Comparison of ENCODE assay signal across 14 cellular contexts in the genomic region with DNA sequence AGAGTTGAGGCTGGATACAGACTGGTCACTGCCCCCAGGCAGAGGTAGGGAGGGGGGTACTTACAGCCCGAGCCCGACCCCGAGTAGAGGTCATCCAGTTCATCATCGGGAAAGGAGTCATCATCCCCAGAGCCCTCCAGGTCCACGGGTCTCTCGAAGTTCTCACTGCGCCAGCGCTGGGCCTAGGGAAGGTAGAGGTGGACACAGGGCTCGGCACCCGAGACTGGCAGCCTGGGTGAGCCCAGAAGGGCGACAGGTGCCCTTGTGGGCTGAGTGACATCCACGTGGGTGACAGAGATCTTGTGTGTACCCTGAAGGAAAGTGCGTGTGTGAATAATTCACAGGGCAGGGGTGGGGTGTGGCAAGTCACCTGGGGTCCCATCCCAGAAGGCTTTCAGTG. TPM values are rescaled to one million over a fixed set of nuclear protein-coding genes. Genes with fewer than 3 reads are reported as not detected.
A peak's percentile ranks its signal among the peaks of the same experiment; 100 is the strongest.
DNase-seq lines count a peak whose midpoint lies in the region; ATAC-seq and TF ChIP-seq lines count a peak whose summit lies in the region.
"Had no signal": no experiment of that assay in that cellular context is flagged by ENCODE, and none has a peak within 500 bp of the region (broad histone marks: within the 10 kb centered on the region; RNA-seq: fewer than 3 reads in every experiment).

No MANE protein-coding gene starts in this region.

- H3K14ac ChIP-seq in mesenchymal stem cell (ENCODE audit: low read length in 2 of 2) (no peak overlapping the region), trophoblast cell (ENCODE audit: low read length) (no peak overlapping the region)

- no peaks in the 10 kb centered on the region for H3K9me2 ChIP-seq in hepatocyte (replicated peaks; ENCODE audit: insufficient read depth)

- H3K4me1 ChIP-seq in SJCRH30 (peaks cover 59% of the 10 kb centered on the region), breast epithelium (peaks cover 7 to 8% of the 10 kb centered on the region in 2 donors), mesenchymal stem cell (ENCODE audit: control insufficient read depth, insufficient read depth, low read depth, low read length) (peaks cover 6% of the 10 kb centered on the region), sigmoid colon (peaks cover 0 to 76% (median 74%) of the 10 kb centered on the region in 4 donors), hepatocyte (ENCODE audit: insufficient read depth) (peaks cover 11% of the 10 kb centered on the region), trophoblast cell (ENCODE audit: control insufficient read depth in 1 of 2, insufficient read depth in 2 of 2, low read length in 2 of 2) (peaks cover 8% of the 10 kb centered on the region in 2 experiments)

- H3K79me1 ChIP-seq in mesenchymal stem cell (replicated peaks; ENCODE audit: low read length, poor library complexity, severe bottlenecking), result peaks cover 25% of the 10 kb centered on the region
- no peaks in the 10 kb centered on the region for H3K79me1 ChIP-seq in trophoblast cell (ENCODE audit: low read length)

- H2BK120ac ChIP-seq in mesenchymal stem cell (ENCODE audit: low read depth, low read length) (no peak overlapping the region), trophoblast cell (ENCODE audit: insufficient read depth, low read length, poor library complexity) (no peak overlapping the region)

- H3K18ac ChIP-seq in mesenchymal stem cell (ENCODE audit: low read depth in 1 of 2, low read length in 2 of 2) (no peak overlapping the region), trophoblast cell (ENCODE audit: low read length) (no peak overlapping the region)

- no peak overlapping the region for H3K4ac ChIP-seq in mesenchymal stem cell (ENCODE audit: low read depth in 1 of 2, low read length in 2 of 2)
- H3K4ac ChIP-seq in trophoblast cell (ENCODE audit: low read depth, low read length), result no peak overlapping the region

- H4K12ac ChIP-seq in trophoblast cell (ENCODE audit: low read depth, low read length), result no peak overlapping the region

- H2BK5ac ChIP-seq in mesenchymal stem cell (ENCODE audit: low read depth, low read length, poor library complexity, severe bottlenecking) (no peak overlapping the region), trophoblast cell (ENCODE audit: low read depth, low read length, poor library complexity) (no peak overlapping the region)

- H3K9ac ChIP-seq in mesenchymal stem cell (ENCODE audit: low read length), result no peak overlapping the region
- H3K9ac ChIP-seq in trophoblast cell (ENCODE audit: low read length), result no peak overlapping the region

- H3K9me3 ChIP-seq in SJCRH30 (replicated peaks), result peaks cover 6% of the 10 kb centered on the region
- peaks cover 0 to under 1% of the 10 kb centered on the region in 2 donors for H3K9me3 ChIP-seq in breast epithelium
- peaks cover 4% of the 10 kb centered on the region for H3K9me3 ChIP-seq in mesenchymal stem cell (ENCODE audit: control insufficient read depth, low read length)
- no peaks in the 10 kb centered on the region for H3K9me3 ChIP-seq in sigmoid colon
- H3K9me3 ChIP-seq in hepatocyte (ENCODE audit: low read depth), result no peaks in the 10 kb centered on the region
- H3K9me3 ChIP-seq in trophoblast cell (ENCODE audit: insufficient read depth, low read depth, low read length), result peaks cover 5% of the 10 kb centered on the region

- no peaks in the 10 kb centered on the region for H3K27me3 ChIP-seq in SJCRH30
- H3K27me3 ChIP-seq in breast epithelium, result no peaks in the 10 kb centered on the region
- H3K27me3 ChIP-seq in mesenchymal stem cell (ENCODE audit: control insufficient read depth in 1 of 2, insufficient read depth in 1 of 2, low read length in 2 of 2), result no peaks in the 10 kb centered on the region
- no peaks in the 10 kb centered on the region for H3K27me3 ChIP-seq in sigmoid colon
- no peaks in the 10 kb centered on the region for H3K27me3 ChIP-seq in hepatocyte
- H3K27me3 ChIP-seq in trophoblast cell (ENCODE audit: insufficient read depth, low read length), result no peaks in the 10 kb centered on the region

- H2AK5ac ChIP-seq in mesenchymal stem cell (ENCODE audit: low read length, severe bottlenecking), result no peak overlapping the region
- H2AK5ac ChIP-seq in trophoblast cell (ENCODE audit: low read length), result no peak overlapping the region

- no peak for TF ChIP-seq CTCF in breast epithelium (IDR thresholded peaks at IDR 0.05)
- no peak for TF ChIP-seq CTCF in sigmoid colon (IDR thresholded peaks at IDR 0.05)
- no peak for TF ChIP-seq CTCF in hepatocyte (IDR thresholded peaks at IDR 0.05; ENCODE audit: poor library complexity)

- H4K20me1 ChIP-seq in hepatocyte (ENCODE audit: insufficient read depth, poor library complexity, severe bottlenecking), result no peaks in the 10 kb centered on the region

- no peak overlapping the region for H2BK15ac ChIP-seq in mesenchymal stem cell (ENCODE audit: low read depth, poor library complexity, severe bottlenecking)

- DNase-seq in SJCRH30 (no peak), breast epithelium (ENCODE audit: low spot score in 2 of 2) (no peak), mesenchymal stem cell (no peak), sigmoid colon (no peak), hepatocyte (ENCODE audit: low spot score) (no peak), trophoblast cell (no peak)
- DNase-seq: CD4-positive, CD25-positive, alpha-beta regulatory T cell; H7; KG1; NCI-H2029; NCI-H2171; RPMI8226 had no signal

- H2BK12ac ChIP-seq in mesenchymal stem cell (ENCODE audit: low read length in 2 of 2) (peak overlapping the region in 1 of 2 experiments; percentile 33), trophoblast cell (ENCODE audit: low read length) (no peak overlapping the region)

- no peak overlapping the region for H4K8ac ChIP-seq in mesenchymal stem cell (ENCODE audit: low read length)
- no peak overlapping the region for H4K8ac ChIP-seq in trophoblast cell (ENCODE audit: low read depth, low read length)

- WGBS in mesenchymal stem cell, result 93% methylated on average over 13 of the region's 13 CpGs
- WGBS in sigmoid colon, 2 donors, result 85 to 86% methylated on average over 13 of the region's 13 CpGs
- 89% methylated on average over 13 of the region's 13 CpGs for WGBS in hepatocyte (ENCODE audit: low lambda C conversion rate, missing lambda C conversion rate)
- WGBS in trophoblast cell (ENCODE audit: extremely low coverage, insufficient coverage, insufficient read length), result no CpG with 5 or more reads among the region's 13 CpGs

- TF ChIP-seq POLR2A in breast epithelium (IDR thresholded peaks at IDR 0.05) (no peak), sigmoid colon (IDR thresholded peaks at IDR 0.05) (no peak)

- H2AFZ ChIP-seq in mesenchymal stem cell (ENCODE audit: low read depth, low read length), result no peak overlapping the region
- H2AFZ ChIP-seq in hepatocyte, result no peak overlapping the region
- no peak overlapping the region for H2AFZ ChIP-seq in trophoblast cell (ENCODE audit: insufficient read depth, low read length, poor library complexity)

- intact Hi-C loops in breast epithelium (cut with DNase I; ENCODE audit: low total_unique reads), result no loop called here
- intact Hi-C loops in sigmoid colon (cut with DNase I), result no loop called here

- H3K36me3 ChIP-seq in SJCRH30, result peaks cover 46% of the 10 kb centered on the region
- H3K36me3 ChIP-seq in breast epithelium, result no peaks in the 10 kb centered on the region
- H3K36me3 ChIP-seq in mesenchymal stem cell (ENCODE audit: control insufficient read depth in 1 of 2, insufficient read depth in 2 of 2, low read depth in 1 of 2, low read length in 2 of 2), result peaks cover 9 to 43% of the 10 kb centered on the region in 2 experiments
- peaks cover 13 to 34% (median 26%) of the 10 kb centered on the region in 4 donors for H3K36me3 ChIP-seq in sigmoid colon
- H3K36me3 ChIP-seq in hepatocyte (replicated peaks; ENCODE audit: insufficient read depth, low read depth), result no peaks in the 10 kb centered on the region
- H3K36me3 ChIP-seq in trophoblast cell (ENCODE audit: control insufficient read depth in 1 of 2, insufficient read depth in 2 of 2, low read length in 2 of 2), result peaks cover 16 to 32% of the 10 kb centered on the region in 2 experiments

- H3K23ac ChIP-seq in mesenchymal stem cell (ENCODE audit: low read length in 2 of 2) (no peak overlapping the region), trophoblast cell (ENCODE audit: low read length) (no peak overlapping the region)

- ATAC-seq in HG03280 (IDR thresholded peaks at IDR 0.05; ENCODE audit: unreplicated experiment) (no peak), GM19328 (IDR thresholded peaks at IDR 0.05; ENCODE audit: unreplicated experiment) (no peak)

- H4K91ac ChIP-seq in mesenchymal stem cell (ENCODE audit: low read length) (peak overlapping the region; percentile 20), trophoblast cell (ENCODE audit: low read depth, low read length) (no peak overlapping the region)

- TF ChIP-seq EP300 in sigmoid colon (IDR thresholded peaks at IDR 0.05), result no peak

- H3K4me2 ChIP-seq in mesenchymal stem cell (ENCODE audit: low read length, poor library complexity, severe bottlenecking), result no peak overlapping the region
- H3K4me2 ChIP-seq in hepatocyte, result no peak overlapping the region
- H3K4me2 ChIP-seq in trophoblast cell (ENCODE audit: low read length), result no peak overlapping the region

- H3K27ac ChIP-seq in SJCRH30, result peak overlapping the region; percentile 100
- H3K27ac ChIP-seq in breast epithelium, result peak overlapping the region; percentile 56 to 83
- no peak overlapping the region for H3K27ac ChIP-seq in mesenchymal stem cell (ENCODE audit: low read length, poor library complexity, severe bottlenecking)
- H3K27ac ChIP-seq in sigmoid colon, result peak overlapping the region; percentile 72 to 95 (median 86)
- H3K27ac ChIP-seq in hepatocyte, result no peak overlapping the region
- H3K27ac ChIP-seq in trophoblast cell (ENCODE audit: low read depth, low read length), result no peak overlapping the region

- H3K4me3 ChIP-seq in SJCRH30 (peak overlapping the region; percentile 2; the same call in 1 of the 2 replicates), breast epithelium (no peak overlapping the region), mesenchymal stem cell (ENCODE audit: insufficient read depth in 1 of 2, low read depth in 1 of 2, low read length in 2 of 2) (no peak overlapping the region), sigmoid colon (no peak overlapping the region), hepatocyte (no peak overlapping the region), trophoblast cell (ENCODE audit: low read depth, low read length) (no peak overlapping the region)

- H3K79me2 ChIP-seq in hepatocyte (peaks cover 6% of the 10 kb centered on the region), trophoblast cell (ENCODE audit: control insufficient read depth, insufficient read depth, low read length, poor library complexity) (no peaks in the 10 kb centered on the region)

RNA-seq across cellular contexts. Expression of a gene that starts 30.0 kb away (rescaled TPM):
- 201 and 210 TPM in 2 replicates for total RNA-seq in SJCRH30 (2014; rRNA removed; shearing (Covaris generic))
- total RNA-seq in breast epithelium, result 10 to 100 TPM; 16.5 to 37.8 (median 26.2) TPM
- polyA plus RNA-seq in mesenchymal stem cell (2013, experiment 1 of 2), result 102 TPM
- polyA plus RNA-seq in mesenchymal stem cell (2013, experiment 2 of 2), result 102 TPM
- total RNA-seq in sigmoid colon, result 10 to 100 TPM; 29.9 to 91.1 (median 50.7) TPM
- polyA plus RNA-seq in sigmoid colon, result 10 to 100 TPM in 1 of 3 donors, 1 to 10 TPM in 2; 2.4 to 29.8 (median 6.5) TPM
- 28.6 and 33.5 TPM in 2 replicates for total RNA-seq in hepatocyte
- polyA plus RNA-seq in hepatocyte, result 51.0 and 60.0 TPM in 2 replicates
- polyA plus RNA-seq in trophoblast cell (2013), result 64.9 and 65.2 TPM in 2 replicates
- polyA plus RNA-seq: CD4-positive, CD25-positive, alpha-beta regulatory T cell had no signal

Comparison
In these comparisons a context has a peak if more than half of its experiments do, and no peak if none do; other contexts are left out.
1. H3K27ac ChIP-seq: peak in SJCRH30 (single experiment), breast epithelium (2 of 2) and sigmoid colon (4 of 4); none in mesenchymal stem cell (single experiment), hepatocyte (single experiment) and trophoblast cell (single experiment).